Comparison of ENCODE assay signal across 1 cellular context in the genomic region with DNA sequence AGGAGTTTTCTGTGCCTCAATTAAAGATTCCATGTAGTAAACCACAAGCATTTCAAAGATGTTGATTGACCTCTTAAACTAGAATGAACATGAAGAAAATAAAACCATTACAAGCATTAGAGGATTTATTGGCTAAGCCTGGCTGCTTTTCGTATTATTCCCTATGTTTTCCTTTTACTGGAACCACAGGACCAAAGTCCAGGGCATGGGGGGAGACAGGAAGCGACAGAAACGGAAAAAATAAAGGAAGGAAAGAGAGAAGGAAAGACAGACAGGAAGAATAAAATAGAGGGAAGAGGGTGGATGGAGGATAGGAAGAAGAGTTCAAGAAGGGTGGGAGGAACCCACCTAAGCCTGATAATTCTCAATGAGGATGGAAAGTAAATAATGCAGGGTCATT.
TF ChIP-seq lines count a peak whose summit lies in the region.

No MANE protein-coding gene starts in this region.

TF ChIP-seq in WTC11, 78 proteins besides CTCF, POLR2A, EP300 and RAD21 (continued from another document):
- TF ChIP-seq, protein P1, sequence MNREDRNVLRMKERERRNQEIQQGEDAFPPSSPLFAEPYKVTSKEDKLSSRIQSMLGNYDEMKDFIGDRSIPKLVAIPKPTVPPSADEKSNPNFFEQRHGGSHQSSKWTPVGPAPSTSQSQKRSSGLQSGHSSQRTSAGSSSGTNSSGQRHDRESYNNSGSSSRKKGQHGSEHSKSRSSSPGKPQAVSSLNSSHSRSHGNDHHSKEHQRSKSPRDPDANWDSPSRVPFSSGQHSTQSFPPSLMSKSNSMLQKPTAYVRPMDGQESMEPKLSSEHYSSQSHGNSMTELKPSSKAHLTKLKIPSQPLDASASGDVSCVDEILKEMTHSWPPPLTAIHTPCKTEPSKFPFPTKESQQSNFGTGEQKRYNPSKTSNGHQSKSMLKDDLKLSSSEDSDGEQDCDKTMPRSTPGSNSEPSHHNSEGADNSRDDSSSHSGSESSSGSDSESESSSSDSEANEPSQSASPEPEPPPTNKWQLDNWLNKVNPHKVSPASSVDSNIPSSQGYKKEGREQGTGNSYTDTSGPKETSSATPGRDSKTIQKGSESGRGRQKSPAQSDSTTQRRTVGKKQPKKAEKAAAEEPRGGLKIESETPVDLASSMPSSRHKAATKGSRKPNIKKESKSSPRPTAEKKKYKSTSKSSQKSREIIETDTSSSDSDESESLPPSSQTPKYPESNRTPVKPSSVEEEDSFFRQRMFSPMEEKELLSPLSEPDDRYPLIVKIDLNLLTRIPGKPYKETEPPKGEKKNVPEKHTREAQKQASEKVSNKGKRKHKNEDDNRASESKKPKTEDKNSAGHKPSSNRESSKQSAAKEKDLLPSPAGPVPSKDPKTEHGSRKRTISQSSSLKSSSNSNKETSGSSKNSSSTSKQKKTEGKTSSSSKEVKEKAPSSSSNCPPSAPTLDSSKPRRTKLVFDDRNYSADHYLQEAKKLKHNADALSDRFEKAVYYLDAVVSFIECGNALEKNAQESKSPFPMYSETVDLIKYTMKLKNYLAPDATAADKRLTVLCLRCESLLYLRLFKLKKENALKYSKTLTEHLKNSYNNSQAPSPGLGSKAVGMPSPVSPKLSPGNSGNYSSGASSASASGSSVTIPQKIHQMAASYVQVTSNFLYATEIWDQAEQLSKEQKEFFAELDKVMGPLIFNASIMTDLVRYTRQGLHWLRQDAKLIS (CRISPR knock-in tag; IDR thresholded peaks at IDR 0.05; ENCODE audit: borderline replicate concordance) = no peak
- TF ChIP-seq ZNF416 (CRISPR knock-in tag; IDR thresholded peaks at IDR 0.05) (no peak), ZNF263 (CRISPR knock-in tag; IDR thresholded peaks at IDR 0.05; ENCODE audit: low read depth) (no peak), FOXP1 (CRISPR knock-in tag; IDR thresholded peaks at IDR 0.05; ENCODE audit: borderline replicate concordance) (no peak), ELF4 (CRISPR knock-in tag; IDR thresholded peaks at IDR 0.05; ENCODE audit: low read depth) (no peak), FOXJ3 (CRISPR knock-in tag; IDR thresholded peaks at IDR 0.05; ENCODE audit: borderline replicate concordance) (no peak), ZNF317 (CRISPR knock-in tag; IDR thresholded peaks at IDR 0.05; ENCODE audit: borderline replicate concordance, low read depth) (no peak)
